In the genomic region with DNA sequence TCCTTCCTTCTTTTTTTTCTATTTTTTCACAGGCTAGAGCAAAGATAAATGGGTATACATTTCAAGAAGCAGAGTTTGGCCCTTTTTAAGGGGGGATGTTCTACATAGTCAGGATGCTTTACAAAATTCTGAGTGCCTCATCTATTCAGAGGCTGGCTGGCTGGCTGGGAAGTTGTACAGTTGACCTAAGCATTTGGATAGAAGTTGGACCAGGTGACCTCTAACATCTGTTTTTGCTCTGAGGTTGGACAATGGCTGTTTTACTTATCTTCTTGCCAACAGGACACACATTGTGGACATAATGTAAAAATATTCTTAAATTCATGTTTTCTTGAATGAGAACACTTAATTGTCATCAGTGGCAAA, we compare ENCODE assay signal across 22 cellular contexts.
"Had no signal": no experiment of that assay in that cellular context is flagged by ENCODE, and none has a peak within 500 bp of the region (broad histone marks: within the 10 kb centered on the region; RNA-seq: fewer than 3 reads in every experiment).

No MANE protein-coding gene starts in this region.

- H3K36me3 Mint-ChIP-seq: activated CD8-positive, alpha-beta memory T cell treated with anti-CD3 and anti-CD28 coated beads, Interleukin-2, amount 10 ng/mL, durations not matched to agents 7 days and 5 days; activated naive CD4-positive, alpha-beta T cell treated with anti-CD3 and anti-CD28 coated beads, Interleukin-2, amount 50 U/mL, for 72 hours; natural killer cell treated with Interleukin-12 subunit alpha and Interleukin-12 subunit beta and Interleukin-15 and Interleukin-18, amount 100 ng/mL, for 72 hours; stimulated activated naive B cell treated with anti-CD40 and anti-IgM and Interleukin-4, amounts not matched to agents 10 μg/mL and 1 μg/mL and 100 μg/mL, for 72 hours; WTC11 had no signal

- H3K27me3 ChIP-seq: colonic mucosa, neutrophil, ovary, suprapubic skin, tibial nerve had no signal

- H3K36me3 ChIP-seq: colonic mucosa, neutrophil, ovary, prostate gland, suprapubic skin, tibial nerve had no signal

- H3K4me3 Mint-ChIP-seq: activated CD8-positive, alpha-beta memory T cell treated with anti-CD3 and anti-CD28 coated beads, Interleukin-2, amount 10 ng/mL, durations not matched to agents 7 days and 5 days; activated CD8-positive, alpha-beta T cell treated with anti-CD3 and anti-CD28 coated beads, Interleukin-2, amount 10 ng/mL, durations not matched to agents 7 days and 5 days; natural killer cell treated with Interleukin-12 subunit alpha and Interleukin-12 subunit beta and Interleukin-15 and Interleukin-18, amount 100 ng/mL, for 72 hours; stimulated activated naive B cell treated with anti-CD40 and anti-IgM and Interleukin-4, amounts not matched to agents 10 μg/mL and 1 μg/mL and 100 μg/mL, for 72 hours; WTC11 had no signal

- DNase-seq: activated CD4-positive, alpha-beta T cell treated with anti-CD3 and anti-CD28 coated beads, Interleukin-2, amount 50 U/mL, for 1 hour; activated CD8-positive, alpha-beta memory T cell treated with anti-CD3 and anti-CD28 coated beads, Interleukin-2, amount 10 ng/mL, durations not matched to agents 7 days and 5 days; activated CD8-positive, alpha-beta T cell treated with anti-CD3 and anti-CD28 coated beads, Interleukin-2, amount 10 ng/mL, durations not matched to agents 7 days and 5 days; activated T-cell treated with anti-CD3 and anti-CD28 coated beads, Interleukin-2, amount 50 U/mL, for 48 hours; colonic mucosa; effector CD8-positive, alpha-beta T cell; foreskin melanocyte; left ventricle myocardium inferior; mucosa of descending colon; ovary; stimulated activated CD4-positive, alpha-beta T cell treated with anti-CD3 and anti-CD28 coated beads, Interleukin-15, amount 100 ng/mL, for 24 hours; stimulated activated CD4-positive, alpha-beta T cell treated with anti-CD3 and anti-CD28 coated beads, Interleukin-2, amount 100 ng/mL, for 24 hours; stimulated activated naive B cell treated with anti-CD40 and anti-IgM and Interleukin-4, amounts not matched to agents 10 μg/mL and 1 μg/mL and 100 μg/mL, for 72 hours; T-helper 2 cell had no signal

- H3K9me3 Mint-ChIP-seq: activated naive CD4-positive, alpha-beta T cell treated with anti-CD3 and anti-CD28 coated beads, Interleukin-2, amount 50 U/mL, for 72 hours; activated T-helper 2 cell treated with anti-CD3 and anti-CD28 coated beads, Interferon-gamma antibody, Interleukin-2, Interleukin-4, amounts not matched to agents 10 μg/mL and 5 μg/mL and 100 μg/mL, durations not matched to agents 14 hours and 24 hours and 36 hours; stimulated activated naive B cell treated with anti-CD40 and anti-IgM and Interleukin-4, amounts not matched to agents 10 μg/mL and 1 μg/mL and 100 μg/mL, for 72 hours; WTC11 had no signal

- H3K9me3 ChIP-seq: colonic mucosa, left ventricle myocardium inferior, mucosa of descending colon, neutrophil, ovary, prostate gland, suprapubic skin, tibial nerve had no signal

- H3K4me3 ChIP-seq: colonic mucosa, left ventricle myocardium inferior, mucosa of descending colon, ovary, prostate gland, suprapubic skin, tibial nerve had no signal

- ATAC-seq: activated CD8-positive, alpha-beta memory T cell treated with anti-CD3 and anti-CD28 coated beads, Interleukin-2, amount 10 ng/mL, durations not matched to agents 7 days and 5 days; activated CD8-positive, alpha-beta T cell treated with anti-CD3 and anti-CD28 coated beads, Interleukin-2, amount 10 ng/mL, durations not matched to agents 7 days and 5 days; activated naive CD4-positive, alpha-beta T cell treated with anti-CD3 and anti-CD28 coated beads, Interleukin-2, amount 50 U/mL, for 72 hours; mucosa of descending colon; natural killer cell treated with Interleukin-12 subunit alpha and Interleukin-12 subunit beta and Interleukin-15 and Interleukin-18, amount 100 ng/mL, for 72 hours; stimulated activated naive B cell treated with anti-CD40 and anti-IgM and Interleukin-4, amounts not matched to agents 10 μg/mL and 1 μg/mL and 100 μg/mL, for 72 hours; WTC11 had no signal

- H3K4me1 Mint-ChIP-seq: activated CD8-positive, alpha-beta memory T cell treated with anti-CD3 and anti-CD28 coated beads, Interleukin-2, amount 10 ng/mL, durations not matched to agents 7 days and 5 days; stimulated activated naive B cell treated with anti-CD40 and anti-IgM and Interleukin-4, amounts not matched to agents 10 μg/mL and 1 μg/mL and 100 μg/mL, for 72 hours had no signal

- H3K27ac Mint-ChIP-seq: activated CD8-positive, alpha-beta memory T cell treated with anti-CD3 and anti-CD28 coated beads, Interleukin-2, amount 10 ng/mL, durations not matched to agents 7 days and 5 days; activated CD8-positive, alpha-beta T cell treated with anti-CD3 and anti-CD28 coated beads, Interleukin-2, amount 10 ng/mL, durations not matched to agents 7 days and 5 days; activated naive CD4-positive, alpha-beta T cell treated with anti-CD3 and anti-CD28 coated beads, Interleukin-2, amount 50 U/mL, for 72 hours; activated T-helper 2 cell treated with anti-CD3 and anti-CD28 coated beads, Interferon-gamma antibody, Interleukin-2, Interleukin-4, amounts not matched to agents 10 μg/mL and 5 μg/mL and 100 μg/mL, durations not matched to agents 14 hours and 24 hours and 36 hours; natural killer cell treated with Interleukin-12 subunit alpha and Interleukin-12 subunit beta and Interleukin-15 and Interleukin-18, amount 100 ng/mL, for 72 hours; stimulated activated naive B cell treated with anti-CD40 and anti-IgM and Interleukin-4, amounts not matched to agents 10 μg/mL and 1 μg/mL and 100 μg/mL, for 72 hours; WTC11 had no signal

- H3K27ac ChIP-seq: colonic mucosa, neutrophil, ovary, prostate gland, suprapubic skin, tibial nerve had no signal

- H3K4me1 ChIP-seq: colonic mucosa, prostate gland, suprapubic skin had no signal

- H3K27me3 Mint-ChIP-seq: activated CD8-positive, alpha-beta memory T cell treated with anti-CD3 and anti-CD28 coated beads, Interleukin-2, amount 10 ng/mL, durations not matched to agents 7 days and 5 days; natural killer cell treated with Interleukin-12 subunit alpha and Interleukin-12 subunit beta and Interleukin-15 and Interleukin-18, amount 100 ng/mL, for 72 hours; stimulated activated naive B cell treated with anti-CD40 and anti-IgM and Interleukin-4, amounts not matched to agents 10 μg/mL and 1 μg/mL and 100 μg/mL, for 72 hours had no signal
